8 cellular contexts compared by ENCODE assay signal in genomic region chr6:98845201-98846020, GRCh38. TPM values are rescaled to one million over a fixed set of nuclear protein-coding genes. Genes with fewer than 3 reads are reported as not detected.
DNase-seq lines count a peak whose midpoint lies in the region; ATAC-seq, FAIRE-seq and TF ChIP-seq lines count a peak whose summit lies in the region.

No MANE protein-coding gene starts in this region.

- H3K27me3 ChIP-seq in H7 (ENCODE audit: control insufficient read depth, insufficient read depth, low read length) (peaks cover 91% of the 10 kb centered on the region), Loucy (ENCODE audit: insufficient read depth, low read length, poor library complexity, severe bottlenecking) (no peaks in the 10 kb centered on the region)

- DNase-seq in H7 (peak; percentile 87), SHP77 (lab: John Stamatoyannopoulos, UW) (peak; percentile 64 to 70), germinal center (ENCODE audit: low spot score) (peak; percentile 67), omental fat pad (ENCODE audit: low spot score) (peak; percentile 42), ureter (ENCODE audit: low spot score) (peak; percentile 74)
- peak; percentile 72 for DNase-seq in activated naive CD4-positive, alpha-beta T cell treated with anti-CD3 and anti-CD28 coated beads, Interleukin-2, amount 50 U/mL, for 16 hours

- H3K4me1 ChIP-seq in Loucy (ENCODE audit: insufficient read depth, low read length, poor library complexity, severe bottlenecking) = no peaks in the 10 kb centered on the region

- no peaks in the 10 kb centered on the region for H4K20me1 ChIP-seq in Loucy (ENCODE audit: insufficient read depth, low read length, poor library complexity, severe bottlenecking)

- peak; percentile 47 for FAIRE-seq in G401.6 (lab: Jason Lieb, UNC)

- H3K4me3 ChIP-seq in H7 (ENCODE audit: insufficient read depth, low read depth, low read length) (peak overlapping the region; percentile 36), Loucy (ENCODE audit: low read length, poor library complexity, severe bottlenecking) (peak overlapping the region; percentile 22)

- no peak overlapping the region; the same call in 1 of the 2 replicates for H2AFZ ChIP-seq in Loucy (ENCODE audit: low read length)

- no peaks in the 10 kb centered on the region for H3F3A ChIP-seq in Loucy (ENCODE audit: low read depth)

- H3K79me2 ChIP-seq in Loucy (ENCODE audit: insufficient read depth, low read length) = no peaks in the 10 kb centered on the region

- no peaks in the 10 kb centered on the region for H3K9me3 ChIP-seq in Loucy (ENCODE audit: insufficient read depth, low read depth, low read length)

- H3K9ac ChIP-seq in Loucy (ENCODE audit: low read depth, low read length, poor library complexity, severe bottlenecking) = no peak overlapping the region

- H3K9me2 ChIP-seq in Loucy (replicated peaks; ENCODE audit: low read depth, low read length) = no peaks in the 10 kb centered on the region

- H3K4me2 ChIP-seq in Loucy (ENCODE audit: low read depth, low read length, poor library complexity, severe bottlenecking) = peak overlapping the region; percentile 54

- H3K36me3 ChIP-seq in H7 (replicated peaks; ENCODE audit: control insufficient read depth, insufficient read depth, low read length) (no peaks in the 10 kb centered on the region), Loucy (ENCODE audit: insufficient read depth, low read length) (no peaks in the 10 kb centered on the region)

- ATAC-seq in omental fat pad (ENCODE audit: low FRiP score) = peak; percentile 59

- TF ChIP-seq CTCF in Loucy (conservative IDR thresholded peaks at IDR 0.05; ENCODE audit: low read length) (peak; percentile 94), omental fat pad (IDR thresholded peaks at IDR 0.05) (no peak)

RNA-seq across cellular contexts. Expression of gene POU3F2, which starts 11.0 kb away (rescaled TPM):
- total RNA-seq in H7 (2014; rRNA removed; shearing (Covaris generic)) = 0.03 TPM in 1 of 2 replicates, not detected in the other
- total RNA-seq in omental fat pad (not detected), ureter (not detected)

Comparison
In these comparisons a context has a peak if more than half of its experiments do, and no peak if none do; other contexts are left out.
1. Peak in every context shown above with its lines: DNase-seq, ATAC-seq and H3K4me3 ChIP-seq.